In the genomic region with DNA sequence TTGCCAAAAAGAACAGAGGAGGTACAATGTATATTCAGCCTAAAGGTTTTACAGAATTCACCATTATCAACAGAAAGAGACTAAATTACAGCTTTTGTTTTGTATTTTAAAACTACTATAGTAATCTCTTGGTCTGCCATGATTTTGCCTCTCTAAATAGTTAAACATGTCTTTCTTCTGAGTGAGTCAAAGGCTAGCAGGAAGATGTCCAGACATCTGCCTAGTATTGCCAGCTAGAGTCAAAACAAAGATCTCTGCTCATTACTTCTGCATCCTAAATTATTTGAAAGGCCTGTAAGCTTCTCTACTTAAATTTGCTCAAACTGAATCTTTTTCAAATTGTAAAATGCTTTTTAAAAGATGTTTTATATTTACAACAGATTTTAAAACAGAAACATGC, we compare ENCODE assay signal across 14 cellular contexts. TPM values are rescaled to one million over a fixed set of nuclear protein-coding genes. Genes with fewer than 3 reads are reported as not detected.
DNase-seq lines count a peak whose midpoint lies in the region; ATAC-seq, FAIRE-seq and TF ChIP-seq lines count a peak whose summit lies in the region.
"Had no signal": no experiment of that assay in that cellular context is flagged by ENCODE, and none has a peak within 500 bp of the region (broad histone marks: within the 10 kb centered on the region; RNA-seq: fewer than 3 reads in every experiment).

No MANE protein-coding gene starts in this region.

- ATAC-seq in HG02610 (IDR thresholded peaks at IDR 0.05; ENCODE audit: unreplicated experiment) = no peak
- ATAC-seq in HG03342 (IDR thresholded peaks at IDR 0.05; ENCODE audit: unreplicated experiment) = no peak

- dilution Hi-C loops in mammary epithelial cell (cut with HindIII; ENCODE audit: low sequenced_read_pairs) = no loop called here

- H2AFZ ChIP-seq in Karpas-422 (ENCODE audit: low read length) = no peak overlapping the region
- H2AFZ ChIP-seq in mammary epithelial cell (ENCODE audit: low read depth, low read length) = no peak overlapping the region

- peak; percentile 79 for FAIRE-seq in islet of Langerhans (lab: Jason Lieb, UNC)

- H3K9me3 Mint-ChIP-seq in CD4-positive, alpha-beta memory T cell = no peaks in the 10 kb centered on the region

- peak overlapping the region in 6 of 7 donors; percentile 20 to 64 (median 52) for H3K27ac Mint-ChIP-seq in CD4-positive, alpha-beta memory T cell

- TF ChIP-seq CTCF in mammary epithelial cell (conservative IDR thresholded peaks at IDR 0.05 in 1 of 2, IDR thresholded peaks at IDR 0.05 in 1 of 2; ENCODE audit: extremely low read depth in 1 of 2, insufficient read depth in 1 of 2, low read depth in 1 of 2, low read length in 2 of 2) = no peak

- no TSS peak for BruUV-seq in mammary epithelial cell (replicated peaks; lab: Mats Ljungman, UMichigan)

- peaks cover 88% of the 10 kb centered on the region for H3K4me1 ChIP-seq in CD4-positive, alpha-beta memory T cell (ENCODE audit: insufficient read depth, low read length)
- H3K4me1 ChIP-seq in Karpas-422 (ENCODE audit: low read length) = peaks cover 45% of the 10 kb centered on the region
- peaks cover 10% of the 10 kb centered on the region for H3K4me1 ChIP-seq in mammary epithelial cell (ENCODE audit: insufficient read depth, low read length)
- H3K4me1 ChIP-seq: Caco-2 had no signal

- H3K9me3 ChIP-seq in CD4-positive, alpha-beta memory T cell (ENCODE audit: control insufficient read depth in 1 of 2, low read length in 2 of 2) = no peaks in the 10 kb centered on the region
- no peaks in the 10 kb centered on the region for H3K9me3 ChIP-seq in Karpas-422 (ENCODE audit: low read length)
- H3K9me3 ChIP-seq in mammary epithelial cell (replicated peaks; ENCODE audit: insufficient read depth, low read length) = no peaks in the 10 kb centered on the region
- H3K9me3 ChIP-seq: Caco-2 had no signal

- peaks cover 95% of the 10 kb centered on the region for H3K79me2 ChIP-seq in Karpas-422 (ENCODE audit: low read length)
- peaks cover 59% of the 10 kb centered on the region for H3K79me2 ChIP-seq in mammary epithelial cell (ENCODE audit: insufficient read depth, low read length)

- no peak overlapping the region for H3K4me2 ChIP-seq in Karpas-422 (ENCODE audit: low read depth, low read length, poor library complexity, severe bottlenecking)
- peak overlapping the region; percentile 35 for H3K4me2 ChIP-seq in mammary epithelial cell (ENCODE audit: insufficient read depth, low read depth, low read length)

- no peaks in the 10 kb centered on the region for H3K27me3 ChIP-seq in CD4-positive, alpha-beta memory T cell (ENCODE audit: insufficient read depth, low read length)
- H3K27me3 ChIP-seq in Karpas-422 (ENCODE audit: low read length) = no peaks in the 10 kb centered on the region
- no peaks in the 10 kb centered on the region for H3K27me3 ChIP-seq in mammary epithelial cell (ENCODE audit: insufficient read depth, low read length)

- peaks cover 28% of the 10 kb centered on the region for H3K36me3 ChIP-seq in CD4-positive, alpha-beta memory T cell (ENCODE audit: insufficient read depth, low read length)
- H3K36me3 ChIP-seq in Karpas-422 (ENCODE audit: insufficient read depth, low read length) (peaks cover 89% of the 10 kb centered on the region), mammary epithelial cell (ENCODE audit: insufficient read depth, low read length) (peaks cover 28% of the 10 kb centered on the region)

- peaks cover 61 to 82% of the 10 kb centered on the region in 2 donors for H3K36me3 Mint-ChIP-seq in CD4-positive, alpha-beta memory T cell

- no peak overlapping the region for H3K27ac ChIP-seq in CD4-positive, alpha-beta memory T cell (ENCODE audit: low read depth, low read length)
- H3K27ac ChIP-seq in Karpas-422 (ENCODE audit: low read length) = 0 out of 2 replicates have a peak overlapping the region, but pooled peaks have one; percentile 10
- peak overlapping the region; percentile 35 for H3K27ac ChIP-seq in mammary epithelial cell (ENCODE audit: insufficient read depth, low read depth, low read length)

- peak overlapping the region in 5 of 8 donors; percentile 6 to 36 (median 8) for H3K4me3 Mint-ChIP-seq in CD4-positive, alpha-beta memory T cell

- in situ Hi-C loops in mammary epithelial cell (cut with MboI; ENCODE audit: low sequenced_read_pairs in 2 of 2) = no loop called here

- intact Hi-C loops in CD4-positive, alpha-beta memory T cell (cut with micrococcal nuclease) = loop anchor here (1.0 kb wide), 1 partner anchor 8 kb away; a partner anchor contains a TSS
- intact Hi-C loops in mammary epithelial cell (cut with micrococcal nuclease) = no loop called here

- peaks cover 67 to 95% (median 82%) of the 10 kb centered on the region in 4 donors for H3K4me1 Mint-ChIP-seq in CD4-positive, alpha-beta memory T cell

- POLR2A ChIA-PET in CD4-positive, alpha-beta memory T cell (lab: Charles Lee; ENCODE audit: partially characterized antibody) = interaction anchor here (1.0 to 4.7 kb wide), 3 partner anchors 8 to 32 kb away, joined by 3 to 28 read pairs (median 6); a partner anchor contains a TSS

- CTCF ChIA-PET in CD4-positive, alpha-beta memory T cell (lab: Charles Lee; ENCODE audit: partially characterized antibody) = interaction anchor here (0.8 kb wide), 1 partner anchor 17 kb away, joined by 3 read pairs; no protein-coding TSS in a partner anchor
- CTCF ChIA-PET in mammary epithelial cell (lab: Charles Lee; ENCODE audit: low non-redundant PET) = no interaction called here

- DNase-seq in CD4-positive, alpha-beta memory T cell = no peak
- no peak for DNase-seq in Karpas-422
- DNase-seq in mammary epithelial cell = peak; percentile 19
- DNase-seq in NCI-H748 (lab: John Stamatoyannopoulos, UW; ENCODE audit: unreplicated experiment) = no peak
- DNase-seq in ecto neural progenitor cell (ENCODE audit: low spot score) = no peak
- DNase-seq: amniotic stem cell; Caco-2; effector memory CD4-positive, alpha-beta T cell; NCI-H1105 treated with DMSO at 0.1 percent for 48 hours; NCI-H226; T1000 had no signal

- no peaks in the 10 kb centered on the region for H3K27me3 Mint-ChIP-seq in CD4-positive, alpha-beta memory T cell

- H3K4me3 ChIP-seq in CD4-positive, alpha-beta memory T cell (ENCODE audit: low read length in 2 of 2) = no peak overlapping the region
- H3K4me3 ChIP-seq in Karpas-422 (ENCODE audit: low read length) = no peak overlapping the region
- no peak overlapping the region for H3K4me3 ChIP-seq in mammary epithelial cell (replicated peaks in 1 of 3; ENCODE audit: insufficient read depth in 1 of 3, low read depth in 2 of 3, low read length in 3 of 3)

- H3K9ac ChIP-seq in Karpas-422 (ENCODE audit: low read length) (no peak overlapping the region), mammary epithelial cell (ENCODE audit: insufficient read depth, low read length) (peak overlapping the region; percentile 13)

- no peaks in the 10 kb centered on the region for H3K9me2 ChIP-seq in Karpas-422 (replicated peaks; ENCODE audit: insufficient read depth, low read length)

- peaks cover 40% of the 10 kb centered on the region for H4K20me1 ChIP-seq in Karpas-422 (ENCODE audit: insufficient read depth, low read depth, low read length)
- no peaks in the 10 kb centered on the region for H4K20me1 ChIP-seq in mammary epithelial cell (ENCODE audit: insufficient read depth, low read length)

RNA-seq across cellular contexts. Expression of a gene that starts 8.8 kb away (rescaled TPM):
- total RNA-seq in CD4-positive, alpha-beta memory T cell = 10 to 100 TPM; 64.0 to 66.6 TPM
- polyA plus RNA-seq in CD4-positive, alpha-beta memory T cell = 10 to 100 TPM; 65.8 to 78.5 TPM
- total RNA-seq in Karpas-422 (2014; rRNA removed; shearing (Covaris generic); ENCODE audit: low replicate concordance) = 79.9 and 90.8 TPM in 2 replicates
- total RNA-seq in mammary epithelial cell = 10 to 100 TPM; 19.8 to 29.0 TPM
- polyA plus RNA-seq in mammary epithelial cell = 7.9 TPM
- 3.1 TPM for polyA minus RNA-seq in mammary epithelial cell

RNA-seq across cellular contexts. Expression of a gene that starts 32.2 kb away (rescaled TPM):
- total RNA-seq in CD4-positive, alpha-beta memory T cell = 10 to 100 TPM; 33.8 to 36.6 TPM
- polyA plus RNA-seq in CD4-positive, alpha-beta memory T cell = 10 to 100 TPM; 11.2 to 15.2 TPM
- total RNA-seq in Karpas-422 (2014; rRNA removed; shearing (Covaris generic); ENCODE audit: low replicate concordance) = 17.8 and 17.9 TPM in 2 replicates
- 10 to 100 TPM; 12.3 to 15.2 TPM for total RNA-seq in mammary epithelial cell
- polyA plus RNA-seq in mammary epithelial cell = 1.2 TPM
- polyA minus RNA-seq in mammary epithelial cell = 9.8 TPM
